In genomic region chr5:68261174-68262021, GRCh38 we compare ENCODE assay signal across 10 cellular contexts. TPM values are rescaled to one million over a fixed set of nuclear protein-coding genes. Genes with fewer than 3 reads are reported as not detected.
DNase-seq lines count a peak whose midpoint lies in the region; ATAC-seq and TF ChIP-seq lines count a peak whose summit lies in the region.
"Had no signal": no experiment of that assay in that cellular context is flagged by ENCODE, and none has a peak within 500 bp of the region (broad histone marks: within the 10 kb centered on the region; RNA-seq: fewer than 3 reads in every experiment).

No MANE protein-coding gene starts in this region.

- peaks cover 9% of the 10 kb centered on the region; the same call in 1 of the 2 replicates for H3K4me1 ChIP-seq in Caco-2
- H3K4me1 ChIP-seq: SJSA1 had no signal

- peaks cover 3% of the 10 kb centered on the region for H3K36me3 ChIP-seq in Caco-2 (ENCODE audit: control insufficient read depth, insufficient read depth, low read length)
- H3K36me3 ChIP-seq: SJSA1 had no signal

- peaks cover 2% of the 10 kb centered on the region for H3K36me3 Mint-ChIP-seq in osteocyte (ENCODE audit: unreplicated experiment)
- peaks cover 12% of the 10 kb centered on the region for H3K36me3 Mint-ChIP-seq in Caco-2 (ENCODE audit: insufficient read depth, unreplicated experiment)

- intact Hi-C loops in dorsolateral prefrontal cortex (cut with DNase I) (no loop called here), Caco-2 (cut with micrococcal nuclease; ENCODE audit: unreplicated experiment) (no loop called here)

- H3K9me3 Mint-ChIP-seq in osteocyte (ENCODE audit: unreplicated experiment) = no peaks in the 10 kb centered on the region
- no peaks in the 10 kb centered on the region for H3K9me3 Mint-ChIP-seq in Caco-2 (ENCODE audit: unreplicated experiment)

- H3K4me1 Mint-ChIP-seq in osteocyte (ENCODE audit: unreplicated experiment) (peaks cover 44% of the 10 kb centered on the region), Caco-2 (ENCODE audit: low read depth, unreplicated experiment) (no peaks in the 10 kb centered on the region)

- TF ChIP-seq CTCF in dorsolateral prefrontal cortex (IDR thresholded peaks at IDR 0.05 in 54 of 56, conservative IDR thresholded peaks at IDR 0.05 in 2 of 56; ENCODE audit: low read depth in 1 of 56, partially characterized antibody in 56 of 56) (peak in 16 of 56 donors; percentile 11 to 40 (median 26)), osteocyte (IDR thresholded peaks at IDR 0.05) (peak; percentile 15), Caco-2 (IDR thresholded peaks at IDR 0.05; ENCODE audit: insufficient read depth in 1 of 2, low read depth in 1 of 2, low read length in 1 of 2, severe bottlenecking in 1 of 2, unreplicated experiment in 1 of 2) (no peak)

- DNase-seq in EH (ENCODE audit: low read depth) (peak; percentile 35), LHCN-M2 (ENCODE audit: low read depth) (peak; percentile 64), dorsolateral prefrontal cortex (no peak), osteocyte (ENCODE audit: extremely low spot score, unreplicated experiment) (no peak), Caco-2 (no peak), NCI-H524 treated with DMSO at 0.1 percent for 48 hours (lab: John Stamatoyannopoulos, UW) (no peak), NCI-H524 (lab: John Stamatoyannopoulos, UW) (no peak)
- DNase-seq: islet precursor cell had no signal

- H3K27me3 ChIP-seq in dorsolateral prefrontal cortex (no peaks in the 10 kb centered on the region), Caco-2 (replicated peaks; ENCODE audit: control insufficient read depth, insufficient read depth, low read length) (no peaks in the 10 kb centered on the region)
- H3K27me3 ChIP-seq: SJSA1 had no signal

- no TSS peak for BruUV-seq in Caco-2 (replicated peaks; lab: Mats Ljungman, UMichigan)

- no peak for ATAC-seq in GM18511 (IDR thresholded peaks at IDR 0.05; ENCODE audit: unreplicated experiment)

- POLR2A ChIA-PET in Caco-2 (lab: Charles Lee) = no interaction called here

- H3K4me3 ChIP-seq in dorsolateral prefrontal cortex = no peak overlapping the region
- no peak overlapping the region for H3K4me3 ChIP-seq in Caco-2 (ENCODE audit: low read depth, low read length)
- H3K4me3 ChIP-seq: SJSA1 had no signal

- H3K27ac Mint-ChIP-seq in osteocyte (ENCODE audit: unreplicated experiment) (no peak overlapping the region), Caco-2 (ENCODE audit: unreplicated experiment) (no peak overlapping the region)

- CTCF ChIA-PET in Caco-2 (lab: Charles Lee) = no interaction called here

- H3K27me3 Mint-ChIP-seq in osteocyte (ENCODE audit: unreplicated experiment) (no peaks in the 10 kb centered on the region), Caco-2 (ENCODE audit: insufficient read depth, unreplicated experiment) (no peaks in the 10 kb centered on the region)

- H3K4me3 Mint-ChIP-seq in osteocyte (ENCODE audit: unreplicated experiment) (no peak overlapping the region), Caco-2 (ENCODE audit: unreplicated experiment) (no peak overlapping the region)

- peak overlapping the region in 49 of 59 donors; percentile 4 to 82 (median 51) for H3K27ac ChIP-seq in dorsolateral prefrontal cortex
- H3K27ac ChIP-seq: SJSA1 had no signal

- H3K9me3 ChIP-seq in Caco-2 = no peaks in the 10 kb centered on the region
- H3K9me3 ChIP-seq: SJSA1 had no signal

RNA-seq across cellular contexts. Expression of gene PIK3R1, which starts 45.8 kb away (rescaled TPM):
- total RNA-seq in LHCN-M2 (2014; rRNA removed) = 11.0 and 16.5 TPM in 2 replicates
- 3.4 TPM for polyA plus RNA-seq in LHCN-M2 (2012)
- total RNA-seq in dorsolateral prefrontal cortex = 100 to 1,000 TPM; 172 to 359 (median 273) TPM
- 27.4 and 29.2 TPM in 2 replicates for total RNA-seq in osteocyte
- total RNA-seq in Caco-2 (2022) = 47.8 and 54.6 TPM in 2 replicates

Comparison
In these comparisons a context has a peak if more than half of its experiments do, and no peak if none do; other contexts are left out.
1. DNase-seq: peak in EH (single experiment) and LHCN-M2 (single experiment); none in dorsolateral prefrontal cortex (0 of 10), osteocyte (single experiment), Caco-2 (0 of 2), NCI-H524 treated with DMSO at 0.1 percent for 48 hours (single experiment) and NCI-H524 (0 of 2).